ENCODE assay signal across 1 cellular context in genomic region chr2:190999949-191000665, GRCh38.
TF ChIP-seq lines count a peak whose summit lies in the region.

No MANE protein-coding gene starts in this region.

TF ChIP-seq in SK-N-SH, 30 proteins besides CTCF, POLR2A, EP300 and RAD21:
- no peak for TF ChIP-seq MEF2A (IDR thresholded peaks at IDR 0.05; ENCODE audit: borderline replicate concordance, low read depth)
- TF ChIP-seq FOSL2 (IDR thresholded peaks at IDR 0.05; ENCODE audit: borderline replicate concordance, low read depth), result no peak
- no peak for TF ChIP-seq TEAD4 (IDR thresholded peaks at IDR 0.05; ENCODE audit: borderline replicate concordance, insufficient read depth)
